13 cellular contexts compared by ENCODE assay signal in genomic region chr3:60931452-60931851, GRCh38.
DNase-seq lines count a peak whose midpoint lies in the region; ATAC-seq lines count a peak whose summit lies in the region.
"Had no signal": no experiment of that assay in that cellular context is flagged by ENCODE, and none has a peak within 500 bp of the region (broad histone marks: within the 10 kb centered on the region; RNA-seq: fewer than 3 reads in every experiment).

No MANE protein-coding gene starts in this region.

- DNase-seq in COLO668 (lab: John Stamatoyannopoulos, UW; ENCODE audit: unreplicated experiment) = peak; percentile 2
- DNase-seq in DMS53 treated with DMSO at 0.1 percent for 48 hours (lab: John Stamatoyannopoulos, UW; ENCODE audit: unreplicated experiment) = peak; percentile 3
- peak; percentile 2 for DNase-seq in NCI-H345 treated with DMSO at 0.1 percent for 48 hours (lab: John Stamatoyannopoulos, UW; ENCODE audit: unreplicated experiment)
- DNase-seq in activated T-helper 2 cell treated with anti-CD3 and anti-CD28 coated beads, Interferon-gamma antibody, Interleukin-2, Interleukin-4, amounts not matched to agents 10 μg/mL and 5 μg/mL and 100 μg/mL, durations not matched to agents 14 hours and 24 hours and 36 hours (ENCODE audit: low spot score) = no peak
- DNase-seq: AML-193, NCI-H2029, NCI-H82, T-cell, T1000 had no signal

- peaks cover 6% of the 10 kb centered on the region for H3K4me1 Mint-ChIP-seq in activated T-helper 2 cell treated with anti-CD3 and anti-CD28 coated beads, Interferon-gamma antibody, Interleukin-2, Interleukin-4, amounts not matched to agents 10 μg/mL and 5 μg/mL and 100 μg/mL, durations not matched to agents 14 hours and 24 hours and 36 hours (ENCODE audit: low read depth)
- H3K4me1 Mint-ChIP-seq: T-cell had no signal

- no peaks in the 10 kb centered on the region for H3K27me3 Mint-ChIP-seq in activated T-helper 2 cell treated with anti-CD3 and anti-CD28 coated beads, Interferon-gamma antibody, Interleukin-2, Interleukin-4, amounts not matched to agents 10 μg/mL and 5 μg/mL and 100 μg/mL, durations not matched to agents 14 hours and 24 hours and 36 hours (ENCODE audit: low read depth)
- H3K27me3 Mint-ChIP-seq: T-cell had no signal

- no peak overlapping the region for H3K4me3 Mint-ChIP-seq in activated T-helper 2 cell treated with anti-CD3 and anti-CD28 coated beads, Interferon-gamma antibody, Interleukin-2, Interleukin-4, amounts not matched to agents 10 μg/mL and 5 μg/mL and 100 μg/mL, durations not matched to agents 14 hours and 24 hours and 36 hours (ENCODE audit: low read depth)
- H3K4me3 Mint-ChIP-seq: T-cell had no signal

- intact Hi-C loops in activated T-helper 2 cell treated with anti-CD3 and anti-CD28 coated beads, Interferon-gamma antibody, Interleukin-2, Interleukin-4, amounts not matched to agents 10 μg/mL and 5 μg/mL and 100 μg/mL, durations not matched to agents 14 hours and 24 hours and 36 hours (cut with micrococcal nuclease) = no loop called here

- ATAC-seq in HG03280 (IDR thresholded peaks at IDR 0.05; ENCODE audit: unreplicated experiment) (peak; percentile 57), GM21381 (IDR thresholded peaks at IDR 0.05; ENCODE audit: unreplicated experiment) (no peak), GM21360 (IDR thresholded peaks at IDR 0.05; ENCODE audit: unreplicated experiment) (no peak), HG02588 (IDR thresholded peaks at IDR 0.05; ENCODE audit: unreplicated experiment) (no peak)
- ATAC-seq: T-cell had no signal

- peaks cover 4% of the 10 kb centered on the region for H3K9me3 Mint-ChIP-seq in activated T-helper 2 cell treated with anti-CD3 and anti-CD28 coated beads, Interferon-gamma antibody, Interleukin-2, Interleukin-4, amounts not matched to agents 10 μg/mL and 5 μg/mL and 100 μg/mL, durations not matched to agents 14 hours and 24 hours and 36 hours

- H3K36me3 Mint-ChIP-seq in activated T-helper 2 cell treated with anti-CD3 and anti-CD28 coated beads, Interferon-gamma antibody, Interleukin-2, Interleukin-4, amounts not matched to agents 10 μg/mL and 5 μg/mL and 100 μg/mL, durations not matched to agents 14 hours and 24 hours and 36 hours (ENCODE audit: low read depth) = no peaks in the 10 kb centered on the region
- H3K36me3 Mint-ChIP-seq: T-cell had no signal

- no peak overlapping the region for H3K27ac Mint-ChIP-seq in activated T-helper 2 cell treated with anti-CD3 and anti-CD28 coated beads, Interferon-gamma antibody, Interleukin-2, Interleukin-4, amounts not matched to agents 10 μg/mL and 5 μg/mL and 100 μg/mL, durations not matched to agents 14 hours and 24 hours and 36 hours
- H3K27ac Mint-ChIP-seq: T-cell had no signal
